In the genomic region with DNA sequence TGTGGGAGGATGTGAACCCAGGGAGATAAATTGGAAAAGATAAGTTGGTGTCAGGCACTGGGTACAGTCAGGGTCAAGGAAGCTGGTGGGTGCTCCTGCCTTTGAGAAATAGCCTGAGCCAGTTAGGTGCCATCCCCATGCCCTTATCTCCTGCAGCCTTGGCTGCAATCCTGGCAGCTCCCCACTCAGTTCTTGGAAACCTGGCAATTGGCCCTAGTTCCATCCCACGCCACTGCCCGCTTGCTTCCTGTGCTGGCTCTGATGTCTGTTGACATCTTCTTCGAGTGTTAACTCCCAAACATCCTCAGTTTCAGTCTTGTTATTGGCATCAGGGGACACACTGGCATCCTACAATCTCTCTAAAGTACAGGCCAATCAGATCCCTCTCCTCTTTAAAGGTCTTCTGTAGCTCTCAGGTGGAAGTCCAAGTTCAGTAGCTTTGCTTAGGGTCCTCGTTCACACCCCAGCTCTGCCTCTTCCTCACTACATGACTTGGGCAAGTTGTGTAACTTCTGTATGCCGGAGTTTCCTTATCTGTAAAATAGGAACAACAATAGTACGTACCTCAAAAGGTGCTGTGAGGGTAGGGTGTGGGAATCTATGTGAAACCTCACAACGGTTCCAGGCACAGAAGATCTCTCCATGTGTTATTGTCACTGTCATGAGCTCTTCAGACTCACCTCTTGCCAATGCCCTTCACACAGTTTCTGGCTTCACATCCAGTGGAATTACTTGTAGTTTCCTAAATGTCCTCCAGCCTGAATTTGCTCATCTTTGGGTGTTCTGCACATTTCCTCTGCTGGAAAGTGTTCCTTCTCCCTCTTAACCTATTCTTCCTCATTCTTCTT, we compare ENCODE assay signal across 8 cellular contexts. TPM values are rescaled to one million over a fixed set of nuclear protein-coding genes. Genes with fewer than 3 reads are reported as not detected.
DNase-seq lines count a peak whose midpoint lies in the region; ATAC-seq and TF ChIP-seq lines count a peak whose summit lies in the region.

No MANE protein-coding gene starts in this region.

- H3K27me3 ChIP-seq in lung (ENCODE audit: control insufficient read depth, insufficient read depth) (no peaks in the 10 kb centered on the region), esophagus squamous epithelium (no peaks in the 10 kb centered on the region), tibial nerve (no peaks in the 10 kb centered on the region)

- no peak for TF ChIP-seq CTCF in lung (IDR thresholded peaks at IDR 0.05; ENCODE audit: control extremely low read depth, extremely low read depth)
- no peak for TF ChIP-seq CTCF in esophagus squamous epithelium (IDR thresholded peaks at IDR 0.05)
- TF ChIP-seq CTCF in tibial nerve (IDR thresholded peaks at IDR 0.05): no peak

- H3K36me3 ChIP-seq in lung (ENCODE audit: control insufficient read depth in 2 of 2, insufficient read depth in 2 of 2, low read length in 2 of 2): no peaks in the 10 kb centered on the region
- no peaks in the 10 kb centered on the region for H3K36me3 ChIP-seq in esophagus squamous epithelium
- no peaks in the 10 kb centered on the region for H3K36me3 ChIP-seq in tibial nerve

- H3K27ac ChIP-seq in lung (ENCODE audit: low read depth in 1 of 2, low read length in 1 of 2): peak overlapping the region; percentile 69 to 77
- peak overlapping the region in 2 of 4 donors; percentile 47 to 75 for H3K27ac ChIP-seq in esophagus squamous epithelium
- H3K27ac ChIP-seq in tibial nerve: peak overlapping the region in 2 of 4 donors; percentile 18 to 21

- ATAC-seq in GM18511 (IDR thresholded peaks at IDR 0.05; ENCODE audit: unreplicated experiment) (peak; percentile 35), HG02759 (IDR thresholded peaks at IDR 0.05; ENCODE audit: unreplicated experiment) (peak; percentile 34), lung (ENCODE audit: insufficient read depth, low FRiP score) (peak; percentile 50), HG03565 (IDR thresholded peaks at IDR 0.05; ENCODE audit: unreplicated experiment) (no peak)

- TF ChIP-seq POLR2A in esophagus squamous epithelium (IDR thresholded peaks at IDR 0.05) (no peak), tibial nerve (IDR thresholded peaks at IDR 0.05) (no peak)

- H3K9me3 ChIP-seq in lung (ENCODE audit: control insufficient read depth in 2 of 2, insufficient read depth in 1 of 2, low read length in 1 of 2): no peaks in the 10 kb centered on the region
- no peaks in the 10 kb centered on the region for H3K9me3 ChIP-seq in esophagus squamous epithelium
- H3K9me3 ChIP-seq in tibial nerve: no peaks in the 10 kb centered on the region

- 7 to 18% methylated on average over 7 of the region's 7 CpGs for WGBS in lung, 2 donors
- 40 to 57% methylated on average over 7 of the region's 7 CpGs for WGBS in esophagus squamous epithelium, 2 donors
- WGBS in tibial nerve, 2 donors: 40 to 58% methylated on average over 7 of the region's 7 CpGs

- H3K4me1 ChIP-seq in lung (ENCODE audit: control insufficient read depth in 2 of 2, insufficient read depth in 2 of 2, low read length in 2 of 2): peaks cover 0 to 5% of the 10 kb centered on the region in 2 donors
- peaks cover 0 to 16% (median under 1%) of the 10 kb centered on the region in 3 donors for H3K4me1 ChIP-seq in esophagus squamous epithelium
- H3K4me1 ChIP-seq in tibial nerve: peaks cover 0 to 15% (median 0%) of the 10 kb centered on the region in 4 donors

- intact Hi-C loops in esophagus squamous epithelium (cut with DNase I): no loop called here

- TF ChIP-seq EP300 in tibial nerve (IDR thresholded peaks at IDR 0.05): no peak

- peak; percentile 21 for DNase-seq in RPMI8226
- no peak for DNase-seq in lung (ENCODE audit: low spot score)
- no peak for DNase-seq in esophagus squamous epithelium (lab: John Stamatoyannopoulos, UW)
- DNase-seq in cerebellar nuclear complex (lab: John Stamatoyannopoulos, UW): no peak
- no peak for DNase-seq in tibial nerve (ENCODE audit: low spot score in 2 of 2)

- H3K4me3 ChIP-seq in lung (no peak overlapping the region), esophagus squamous epithelium (no peak overlapping the region), tibial nerve (no peak overlapping the region)

RNA-seq across cellular contexts. Expression of a gene that starts 13.5 kb away (rescaled TPM):
- total RNA-seq in lung (100 to 1,000 TPM; 377 to 422 TPM), esophagus squamous epithelium (100 to 1,000 TPM; 137 to 195 (median 187) TPM), tibial nerve (100 to 1,000 TPM; 327 to 494 (median 406) TPM)
- 100 to 1,000 TPM in 1 of 2 donors, 10 to 100 TPM in 1; 74.0 to 152 TPM for polyA plus RNA-seq in lung

RNA-seq across cellular contexts. Expression of a gene that starts 41.4 kb away (rescaled TPM):
- 10 to 100 TPM; 31.7 to 58.5 TPM for total RNA-seq in lung
- polyA plus RNA-seq in lung: 10 to 100 TPM; 30.4 to 51.9 TPM
- total RNA-seq in esophagus squamous epithelium: 10 to 100 TPM; 23.0 to 32.2 (median 25.5) TPM
- 100 to 1,000 TPM in 1 of 4 donors, 10 to 100 TPM in 3; 71.4 to 131 (median 77.2) TPM for total RNA-seq in tibial nerve
